8 cellular contexts compared by ENCODE assay signal in the genomic region with DNA sequence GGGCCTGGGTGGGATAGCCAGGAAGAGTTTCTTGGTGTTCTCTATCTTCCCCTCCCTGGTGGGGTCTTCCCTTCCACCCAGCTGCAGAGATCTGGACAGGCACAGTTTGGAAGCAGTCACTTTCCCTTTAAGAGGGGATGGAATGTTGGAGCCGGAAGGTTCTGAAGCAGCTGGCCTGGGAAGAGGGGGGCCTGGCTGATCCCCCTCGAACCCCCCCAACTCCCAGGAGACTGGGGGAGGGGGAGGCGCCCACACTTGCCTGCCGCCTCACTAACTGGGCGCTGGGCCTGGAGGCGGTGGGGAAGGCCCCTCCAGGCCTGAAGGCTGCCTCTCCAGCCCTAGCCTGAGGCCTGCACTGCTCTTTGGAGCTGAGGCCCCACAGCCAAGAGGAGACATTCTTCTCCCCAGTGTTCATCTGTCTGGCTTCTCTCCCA. TPM values are rescaled to one million over a fixed set of nuclear protein-coding genes. Genes with fewer than 3 reads are reported as not detected.
DNase-seq lines count a peak whose midpoint lies in the region; ATAC-seq and TF ChIP-seq lines count a peak whose summit lies in the region.

No MANE protein-coding gene starts in this region.

- H3K27ac Mint-ChIP-seq in activated T-cell treated with anti-CD3 and anti-CD28 coated beads, Interleukin-2, amount 50 U/mL, for 72 hours = peak overlapping the region; percentile 86

- H3K36me3 ChIP-seq in endocrine pancreas (ENCODE audit: control insufficient read depth, insufficient read depth, low read length) = no peaks in the 10 kb centered on the region
- H3K36me3 ChIP-seq in tibial nerve = no peaks in the 10 kb centered on the region

- no peaks in the 10 kb centered on the region for H3K27me3 ChIP-seq in endocrine pancreas (ENCODE audit: control insufficient read depth, insufficient read depth, low read length)
- no peaks in the 10 kb centered on the region for H3K27me3 ChIP-seq in tibial nerve

- ATAC-seq in activated T-cell treated with anti-CD3 and anti-CD28 coated beads, Interleukin-2, amount 50 U/mL, for 72 hours (replicated peaks in 1 of 2) = no peak

- no peak for DNase-seq in activated T-cell treated with anti-CD3 and anti-CD28 coated beads, Interleukin-2, amount 50 U/mL, for 72 hours
- no peak for DNase-seq in activated T-cell treated with anti-CD3 and anti-CD28 coated beads, Interleukin-2, amount 50 U/mL, for 1 hour
- DNase-seq in RWPE1 (ENCODE audit: low spot score) (peak; percentile 36), medulla oblongata (ENCODE audit: extremely low spot score) (peak; percentile 68), tibial nerve (ENCODE audit: low spot score in 2 of 2) (no peak), HEK293T (ENCODE audit: extremely low spot score) (no peak)
- DNase-seq in stimulated activated CD4-positive, alpha-beta T cell treated with anti-CD3 and anti-CD28 coated beads, Interleukin-1b, Interleukin-23, amount 100 ng/mL, for 48 hours = no peak

- no peak for TF ChIP-seq POLR2A in tibial nerve (IDR thresholded peaks at IDR 0.05)

- peak overlapping the region; percentile 95 for H3K27ac ChIP-seq in RWPE1
- peak overlapping the region; percentile 68 to 96 (median 92) for H3K27ac ChIP-seq in tibial nerve

- peak overlapping the region; percentile 74 for H3K9ac ChIP-seq in endocrine pancreas (ENCODE audit: control insufficient read depth, insufficient read depth, low read length)

- peak in 1 of 2 donors; percentile 52 for TF ChIP-seq EP300 in tibial nerve (IDR thresholded peaks at IDR 0.05)

- H3K9me3 ChIP-seq in endocrine pancreas (ENCODE audit: control insufficient read depth, low read length) (no peaks in the 10 kb centered on the region), tibial nerve (no peaks in the 10 kb centered on the region)

- CTCF ChIA-PET in RWPE1 (lab: Yijun Ruan, JAX) = interaction anchor here (1.1 kb wide), 1 partner anchor 261 kb away, joined by 6 read pairs; no protein-coding TSS in a partner anchor
- CTCF ChIA-PET in HEK293T (lab: Yijun Ruan, JAX) = no interaction called here

- H3K9me3 Mint-ChIP-seq in activated T-cell treated with anti-CD3 and anti-CD28 coated beads, Interleukin-2, amount 50 U/mL, for 72 hours = no peaks in the 10 kb centered on the region

- peak overlapping the region; percentile 65 for H3K4me3 ChIP-seq in endocrine pancreas (ENCODE audit: control insufficient read depth, insufficient read depth, low read length)
- peak overlapping the region; percentile 70 to 93 (median 86) for H3K4me3 ChIP-seq in tibial nerve

- POLR2A ChIA-PET in RWPE1 (lab: Yijun Ruan, JAX; ENCODE audit: low non-redundant PET) (no interaction called here), HEK293T (lab: Yijun Ruan, JAX) (interaction anchor here (0.6 to 2.1 kb wide), 5 partner anchors 12 to 523 kb away, joined by 3 to 15 read pairs (median 4); a partner anchor contains a TSS)

- peaks cover 26% of the 10 kb centered on the region for H3K4me1 Mint-ChIP-seq in activated T-cell treated with anti-CD3 and anti-CD28 coated beads, Interleukin-2, amount 50 U/mL, for 72 hours (ENCODE audit: low read depth)

- TF ChIP-seq CTCF in RWPE1 (conservative IDR thresholded peaks at IDR 0.05; ENCODE audit: low read depth) = no peak
- TF ChIP-seq CTCF in tibial nerve (IDR thresholded peaks at IDR 0.05) = no peak

- H3K27me3 Mint-ChIP-seq in activated T-cell treated with anti-CD3 and anti-CD28 coated beads, Interleukin-2, amount 50 U/mL, for 72 hours (ENCODE audit: low read depth) = no peaks in the 10 kb centered on the region

- peaks cover 1 to 9% of the 10 kb centered on the region in 2 donors for H3K36me3 Mint-ChIP-seq in activated T-cell treated with anti-CD3 and anti-CD28 coated beads, Interleukin-2, amount 50 U/mL, for 72 hours (ENCODE audit: insufficient read depth in 2 of 2)

- H3K4me3 Mint-ChIP-seq in activated T-cell treated with anti-CD3 and anti-CD28 coated beads, Interleukin-2, amount 50 U/mL, for 72 hours = peak overlapping the region; percentile 98 to 99

- H3K4me1 ChIP-seq in endocrine pancreas (ENCODE audit: control insufficient read depth, insufficient read depth, low read length) (peaks cover 11% of the 10 kb centered on the region), tibial nerve (peaks cover 0 to 67% (median 36%) of the 10 kb centered on the region in 4 donors)

- 0% methylated on average over 3 to 4 of the region's 6 CpGs for WGBS in tibial nerve, 2 donors

TF ChIP-seq in HEK293T, 16 proteins besides CTCF, POLR2A, EP300 and RAD21:
- TF ChIP-seq L3MBTL2 (conservative IDR thresholded peaks at IDR 0.05) (no peak), NFRKB (IDR thresholded peaks at IDR 0.05) (no peak), SP1 (IDR thresholded peaks at IDR 0.05) (no peak), LEF1 (IDR thresholded peaks at IDR 0.05; ENCODE audit: borderline replicate concordance) (no peak), FOXA1 (IDR thresholded peaks at IDR 0.05) (no peak), SUZ12 (IDR thresholded peaks at IDR 0.05) (no peak)
TF ChIP-seq in HEK293T: peak in this region for 0.

RNA-seq across cellular contexts. Expression of a gene that starts 1.4 kb away (rescaled TPM):
- 10 to 100 TPM; 42.6 to 45.9 TPM for total RNA-seq in activated T-cell treated with anti-CD3 and anti-CD28 coated beads, Interleukin-2, amount 50 U/mL, for 72 hours
- 10 to 100 TPM; 45.2 to 86.5 (median 66.1) TPM for total RNA-seq in tibial nerve

RNA-seq across cellular contexts. Expression of a gene that starts 18.1 kb away (rescaled TPM):
- 100 to 1,000 TPM; 178 to 194 TPM for total RNA-seq in activated T-cell treated with anti-CD3 and anti-CD28 coated beads, Interleukin-2, amount 50 U/mL, for 72 hours
- total RNA-seq in tibial nerve = 100 to 1,000 TPM; 182 to 212 (median 199) TPM

RNA-seq across cellular contexts. Expression of a gene that starts 21.4 kb away (rescaled TPM):
- total RNA-seq in activated T-cell treated with anti-CD3 and anti-CD28 coated beads, Interleukin-2, amount 50 U/mL, for 72 hours = 10 to 100 TPM; 47.0 to 55.4 TPM
- 10 to 100 TPM; 28.8 to 51.0 (median 36.5) TPM for total RNA-seq in tibial nerve

RNA-seq across cellular contexts. Expression of a gene that starts 29.5 kb away (rescaled TPM):
- total RNA-seq in activated T-cell treated with anti-CD3 and anti-CD28 coated beads, Interleukin-2, amount 50 U/mL, for 72 hours = 10 to 100 TPM; 70.8 to 71.6 TPM
- 10 to 100 TPM; 51.6 to 96.9 (median 64.0) TPM for total RNA-seq in tibial nerve

RNA-seq across cellular contexts. Expression of a gene that starts 59.7 kb away (rescaled TPM):
- total RNA-seq in activated T-cell treated with anti-CD3 and anti-CD28 coated beads, Interleukin-2, amount 50 U/mL, for 72 hours = not detected
- total RNA-seq in tibial nerve = not detected

Comparison
In these comparisons a context has a peak if more than half of its experiments do, and no peak if none do; other contexts are left out.
1. DNase-seq: peak in RWPE1 (single experiment) and medulla oblongata (single experiment); none in activated T-cell treated with anti-CD3 and anti-CD28 coated beads, Interleukin-2, amount 50 U/mL, for 72 hours (0 of 2), activated T-cell treated with anti-CD3 and anti-CD28 coated beads, Interleukin-2, amount 50 U/mL, for 1 hour (single experiment), tibial nerve (0 of 2), stimulated activated CD4-positive, alpha-beta T cell treated with anti-CD3 and anti-CD28 coated beads, Interleukin-1b, Interleukin-23, amount 100 ng/mL, for 48 hours (single experiment) and HEK293T (single experiment).